Comparison of ENCODE assay signal across 1 cellular context in genomic region chr7:4830176-4830575, GRCh38.
A peak's percentile ranks its signal among the peaks of the same experiment; 100 is the strongest.
TF ChIP-seq lines count a peak whose summit lies in the region.

No MANE protein-coding gene starts in this region.

TF ChIP-seq in HepG2, 621 proteins besides CTCF, POLR2A, EP300 and RAD21 (continued from another document and continues in another):
- TF ChIP-seq ZNF577 (CRISPR knock-in tag; IDR thresholded peaks at IDR 0.05; ENCODE audit: borderline replicate concordance, low read depth) (no peak), CERS6 (CRISPR knock-in tag; IDR thresholded peaks at IDR 0.05) (no peak), ZBTB10 (CRISPR knock-in tag; IDR thresholded peaks at IDR 0.05; ENCODE audit: borderline replicate concordance) (no peak), ATF1 (CRISPR knock-in tag; IDR thresholded peaks at IDR 0.05) (no peak), SSRP1 (CRISPR knock-in tag; IDR thresholded peaks at IDR 0.05) (no peak), ARNTL (CRISPR knock-in tag; IDR thresholded peaks at IDR 0.05) (no peak), ZSCAN29 (CRISPR knock-in tag; conservative IDR thresholded peaks at IDR 0.05) (no peak), KDM1A (CRISPR knock-in tag; IDR thresholded peaks at IDR 0.05) (no peak), SP140L (CRISPR knock-in tag; IDR thresholded peaks at IDR 0.05; ENCODE audit: borderline replicate concordance) (no peak), ZBTB42 (CRISPR knock-in tag; IDR thresholded peaks at IDR 0.05) (no peak), NKX3-1 (CRISPR knock-in tag; IDR thresholded peaks at IDR 0.05) (no peak), HNF4A (CRISPR knock-in tag; IDR thresholded peaks at IDR 0.05) (no peak), JUNB (CRISPR knock-in tag; IDR thresholded peaks at IDR 0.05; ENCODE audit: borderline replicate concordance) (no peak), SPEN (CRISPR knock-in tag; IDR thresholded peaks at IDR 0.05; ENCODE audit: low read depth) (no peak; the same call in 1 of the 2 replicates), NFIC (IDR thresholded peaks at IDR 0.05; ENCODE audit: low read length) (no peak), NR3C1 (CRISPR knock-in tag; IDR thresholded peaks at IDR 0.05) (no peak), SIX4 (CRISPR knock-in tag; IDR thresholded peaks at IDR 0.05) (no peak), POLR2AphosphoS5 (IDR thresholded peaks at IDR 0.05; ENCODE audit: low read depth, low read length) (no peak), ZNF253 (CRISPR knock-in tag; IDR thresholded peaks at IDR 0.05; ENCODE audit: borderline replicate concordance) (no peak), PHB2 (IDR thresholded peaks at IDR 0.05; ENCODE audit: partially characterized antibody) (no peak), ZNF160 (CRISPR knock-in tag; IDR thresholded peaks at IDR 0.05) (no peak), NCOR1 (IDR thresholded peaks at IDR 0.05; ENCODE audit: borderline replicate concordance, low read length) (no peak), KDM6A (CRISPR knock-in tag; IDR thresholded peaks at IDR 0.05; ENCODE audit: low read depth) (no peak), SATB2 (CRISPR knock-in tag; IDR thresholded peaks at IDR 0.05) (no peak), ZNF207 (IDR thresholded peaks at IDR 0.05; ENCODE audit: borderline replicate concordance) (no peak), PRPF4 (IDR thresholded peaks at IDR 0.05; ENCODE audit: low read depth, low read length, poor library complexity, severe bottlenecking) (no peak), NFE2L1 (CRISPR knock-in tag; IDR thresholded peaks at IDR 0.05; ENCODE audit: borderline replicate concordance) (no peak), ZBTB43 (CRISPR knock-in tag; conservative IDR thresholded peaks at IDR 0.05) (no peak), TAF1 (CRISPR knock-in tag; IDR thresholded peaks at IDR 0.05) (no peak), TCF7L2 (IDR thresholded peaks at IDR 0.05; ENCODE audit: low read depth, low read length) (no peak), POGZ (CRISPR knock-in tag; IDR thresholded peaks at IDR 0.05) (no peak; the same call in 1 of the 2 replicates), NCOA2 (CRISPR knock-in tag; IDR thresholded peaks at IDR 0.05) (no peak), ELF1 (CRISPR knock-in tag; IDR thresholded peaks at IDR 0.05) (peak; percentile 40; the same call in 1 of the 2 replicates), SIN3B (IDR thresholded peaks at IDR 0.05; ENCODE audit: low read length) (no peak), ZNF276 (CRISPR knock-in tag; IDR thresholded peaks at IDR 0.05; ENCODE audit: low read depth) (no peak)
- TF ChIP-seq, protein P1, sequence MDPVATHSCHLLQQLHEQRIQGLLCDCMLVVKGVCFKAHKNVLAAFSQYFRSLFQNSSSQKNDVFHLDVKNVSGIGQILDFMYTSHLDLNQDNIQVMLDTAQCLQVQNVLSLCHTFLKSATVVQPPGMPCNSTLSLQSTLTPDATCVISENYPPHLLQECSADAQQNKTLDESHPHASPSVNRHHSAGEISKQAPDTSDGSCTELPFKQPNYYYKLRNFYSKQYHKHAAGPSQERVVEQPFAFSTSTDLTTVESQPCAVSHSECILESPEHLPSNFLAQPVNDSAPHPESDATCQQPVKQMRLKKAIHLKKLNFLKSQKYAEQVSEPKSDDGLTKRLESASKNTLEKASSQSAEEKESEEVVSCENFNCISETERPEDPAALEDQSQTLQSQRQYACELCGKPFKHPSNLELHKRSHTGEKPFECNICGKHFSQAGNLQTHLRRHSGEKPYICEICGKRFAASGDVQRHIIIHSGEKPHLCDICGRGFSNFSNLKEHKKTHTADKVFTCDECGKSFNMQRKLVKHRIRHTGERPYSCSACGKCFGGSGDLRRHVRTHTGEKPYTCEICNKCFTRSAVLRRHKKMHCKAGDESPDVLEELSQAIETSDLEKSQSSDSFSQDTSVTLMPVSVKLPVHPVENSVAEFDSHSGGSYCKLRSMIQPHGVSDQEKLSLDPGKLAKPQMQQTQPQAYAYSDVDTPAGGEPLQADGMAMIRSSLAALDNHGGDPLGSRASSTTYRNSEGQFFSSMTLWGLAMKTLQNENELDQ (CRISPR knock-in tag; IDR thresholded peaks at IDR 0.05; ENCODE audit: borderline replicate concordance), result no peak
- TF ChIP-seq, protein P2, sequence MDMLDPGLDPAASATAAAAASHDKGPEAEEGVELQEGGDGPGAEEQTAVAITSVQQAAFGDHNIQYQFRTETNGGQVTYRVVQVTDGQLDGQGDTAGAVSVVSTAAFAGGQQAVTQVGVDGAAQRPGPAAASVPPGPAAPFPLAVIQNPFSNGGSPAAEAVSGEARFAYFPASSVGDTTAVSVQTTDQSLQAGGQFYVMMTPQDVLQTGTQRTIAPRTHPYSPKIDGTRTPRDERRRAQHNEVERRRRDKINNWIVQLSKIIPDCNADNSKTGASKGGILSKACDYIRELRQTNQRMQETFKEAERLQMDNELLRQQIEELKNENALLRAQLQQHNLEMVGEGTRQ (IDR thresholded peaks at IDR 0.05; ENCODE audit: low read depth, low read length), result no peak
- TF ChIP-seq, protein P2 (CRISPR knock-in tag; IDR thresholded peaks at IDR 0.05; ENCODE audit: borderline replicate concordance), result no peak
- TF ChIP-seq, protein P3, sequence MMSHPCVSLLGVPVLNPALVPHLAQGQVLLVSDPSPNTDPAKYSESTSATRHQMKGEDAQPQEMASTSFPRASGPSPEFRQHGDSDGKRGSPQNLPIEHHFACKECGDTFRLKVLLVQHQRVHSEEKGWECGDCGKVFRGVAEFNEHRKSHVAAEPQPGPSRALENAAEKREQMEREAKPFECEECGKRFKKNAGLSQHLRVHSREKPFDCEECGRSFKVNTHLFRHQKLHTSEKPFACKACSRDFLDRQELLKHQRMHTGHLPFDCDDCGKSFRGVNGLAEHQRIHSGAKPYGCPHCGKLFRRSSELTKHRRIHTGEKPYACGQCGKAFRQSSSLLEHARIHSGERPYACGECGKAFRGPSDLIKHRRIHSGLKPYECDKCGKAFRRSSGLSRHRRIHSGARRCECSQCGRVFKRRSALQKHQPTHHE (CRISPR knock-in tag; IDR thresholded peaks at IDR 0.05; ENCODE audit: borderline replicate concordance), result no peak
- TF ChIP-seq, protein P4, sequence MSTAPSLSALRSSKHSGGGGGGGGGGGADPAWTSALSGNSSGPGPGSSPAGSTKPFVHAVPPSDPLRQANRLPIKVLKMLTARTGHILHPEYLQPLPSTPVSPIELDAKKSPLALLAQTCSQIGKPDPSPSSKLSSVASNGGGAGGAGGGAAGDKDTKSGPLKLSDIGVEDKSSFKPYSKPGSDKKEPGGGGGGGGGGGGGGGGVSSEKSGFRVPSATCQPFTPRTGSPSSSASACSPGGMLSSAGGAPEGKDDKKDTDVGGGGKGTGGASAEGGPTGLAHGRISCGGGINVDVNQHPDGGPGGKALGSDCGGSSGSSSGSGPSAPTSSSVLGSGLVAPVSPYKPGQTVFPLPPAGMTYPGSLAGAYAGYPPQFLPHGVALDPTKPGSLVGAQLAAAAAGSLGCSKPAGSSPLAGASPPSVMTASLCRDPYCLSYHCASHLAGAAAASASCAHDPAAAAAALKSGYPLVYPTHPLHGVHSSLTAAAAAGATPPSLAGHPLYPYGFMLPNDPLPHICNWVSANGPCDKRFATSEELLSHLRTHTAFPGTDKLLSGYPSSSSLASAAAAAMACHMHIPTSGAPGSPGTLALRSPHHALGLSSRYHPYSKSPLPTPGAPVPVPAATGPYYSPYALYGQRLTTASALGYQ (CRISPR knock-in tag; IDR thresholded peaks at IDR 0.05), result no peak
- TF ChIP-seq, protein P5, sequence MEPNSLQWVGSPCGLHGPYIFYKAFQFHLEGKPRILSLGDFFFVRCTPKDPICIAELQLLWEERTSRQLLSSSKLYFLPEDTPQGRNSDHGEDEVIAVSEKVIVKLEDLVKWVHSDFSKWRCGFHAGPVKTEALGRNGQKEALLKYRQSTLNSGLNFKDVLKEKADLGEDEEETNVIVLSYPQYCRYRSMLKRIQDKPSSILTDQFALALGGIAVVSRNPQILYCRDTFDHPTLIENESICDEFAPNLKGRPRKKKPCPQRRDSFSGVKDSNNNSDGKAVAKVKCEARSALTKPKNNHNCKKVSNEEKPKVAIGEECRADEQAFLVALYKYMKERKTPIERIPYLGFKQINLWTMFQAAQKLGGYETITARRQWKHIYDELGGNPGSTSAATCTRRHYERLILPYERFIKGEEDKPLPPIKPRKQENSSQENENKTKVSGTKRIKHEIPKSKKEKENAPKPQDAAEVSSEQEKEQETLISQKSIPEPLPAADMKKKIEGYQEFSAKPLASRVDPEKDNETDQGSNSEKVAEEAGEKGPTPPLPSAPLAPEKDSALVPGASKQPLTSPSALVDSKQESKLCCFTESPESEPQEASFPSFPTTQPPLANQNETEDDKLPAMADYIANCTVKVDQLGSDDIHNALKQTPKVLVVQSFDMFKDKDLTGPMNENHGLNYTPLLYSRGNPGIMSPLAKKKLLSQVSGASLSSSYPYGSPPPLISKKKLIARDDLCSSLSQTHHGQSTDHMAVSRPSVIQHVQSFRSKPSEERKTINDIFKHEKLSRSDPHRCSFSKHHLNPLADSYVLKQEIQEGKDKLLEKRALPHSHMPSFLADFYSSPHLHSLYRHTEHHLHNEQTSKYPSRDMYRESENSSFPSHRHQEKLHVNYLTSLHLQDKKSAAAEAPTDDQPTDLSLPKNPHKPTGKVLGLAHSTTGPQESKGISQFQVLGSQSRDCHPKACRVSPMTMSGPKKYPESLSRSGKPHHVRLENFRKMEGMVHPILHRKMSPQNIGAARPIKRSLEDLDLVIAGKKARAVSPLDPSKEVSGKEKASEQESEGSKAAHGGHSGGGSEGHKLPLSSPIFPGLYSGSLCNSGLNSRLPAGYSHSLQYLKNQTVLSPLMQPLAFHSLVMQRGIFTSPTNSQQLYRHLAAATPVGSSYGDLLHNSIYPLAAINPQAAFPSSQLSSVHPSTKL (CRISPR knock-in tag; IDR thresholded peaks at IDR 0.05), result peak; percentile 26; the same call in 1 of the 2 replicates
- TF ChIP-seq, protein P6, sequence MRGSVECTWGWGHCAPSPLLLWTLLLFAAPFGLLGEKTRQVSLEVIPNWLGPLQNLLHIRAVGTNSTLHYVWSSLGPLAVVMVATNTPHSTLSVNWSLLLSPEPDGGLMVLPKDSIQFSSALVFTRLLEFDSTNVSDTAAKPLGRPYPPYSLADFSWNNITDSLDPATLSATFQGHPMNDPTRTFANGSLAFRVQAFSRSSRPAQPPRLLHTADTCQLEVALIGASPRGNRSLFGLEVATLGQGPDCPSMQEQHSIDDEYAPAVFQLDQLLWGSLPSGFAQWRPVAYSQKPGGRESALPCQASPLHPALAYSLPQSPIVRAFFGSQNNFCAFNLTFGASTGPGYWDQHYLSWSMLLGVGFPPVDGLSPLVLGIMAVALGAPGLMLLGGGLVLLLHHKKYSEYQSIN (CRISPR knock-in tag; IDR thresholded peaks at IDR 0.05; ENCODE audit: borderline replicate concordance), result no peak
